ENCODE assay signal across 24 cellular contexts in genomic region chr5:73306741-73307275, GRCh38.
DNase-seq lines count a peak whose midpoint lies in the region; ATAC-seq and TF ChIP-seq lines count a peak whose summit lies in the region.
"Had no signal": no experiment of that assay in that cellular context is flagged by ENCODE, and none has a peak within 500 bp of the region (broad histone marks: within the 10 kb centered on the region; RNA-seq: fewer than 3 reads in every experiment).

No MANE protein-coding gene starts in this region.

- no peaks in the 10 kb centered on the region for H3K9me3 Mint-ChIP-seq in activated T-cell treated with anti-CD3 and anti-CD28 coated beads, Interleukin-2, amount 50 U/mL, for 24 hours
- H3K9me3 Mint-ChIP-seq: GM23338 had no signal

- no peak overlapping the region for H3K27ac ChIP-seq in aorta (ENCODE audit: low read depth in 1 of 2, low read length in 2 of 2)

- ATAC-seq in sciatic nerve (peak; percentile 2), aorta (ENCODE audit: low FRiP score) (no peak), GM19467 (IDR thresholded peaks at IDR 0.05; ENCODE audit: unreplicated experiment) (no peak)
- ATAC-seq: GM23338, Panc1, Right ventricle myocardium inferior had no signal

- intact Hi-C loops in sciatic nerve (cut with DNase I) = no loop called here
- intact Hi-C loops in aorta (cut with DNase I) = no loop called here

- no peaks in the 10 kb centered on the region for H3K36me3 Mint-ChIP-seq in activated T-cell treated with anti-CD3 and anti-CD28 coated beads, Interleukin-2, amount 50 U/mL, for 24 hours (ENCODE audit: low read depth)
- H3K36me3 Mint-ChIP-seq: CD4-positive, CD25-positive, alpha-beta regulatory T cell had no signal

- H3K4me3 ChIP-seq in choroid plexus epithelial cell (ENCODE audit: low read depth, low read length) (no peak overlapping the region), aorta (ENCODE audit: low read length in 2 of 2) (no peak overlapping the region)
- H3K4me3 ChIP-seq: GM23338, MG63 had no signal

- no peak overlapping the region for H3K4me3 Mint-ChIP-seq in activated T-cell treated with anti-CD3 and anti-CD28 coated beads, Interleukin-2, amount 50 U/mL, for 24 hours
- H3K4me3 Mint-ChIP-seq: CD4-positive, CD25-positive, alpha-beta regulatory T cell; GM23338; IgD-negative memory B cell had no signal

- H3K27me3 ChIP-seq in aorta (ENCODE audit: control insufficient read depth in 1 of 2, insufficient read depth in 2 of 2, low read length in 1 of 2) = no peaks in the 10 kb centered on the region
- H3K27me3 ChIP-seq: MG63 had no signal

- no peaks in the 10 kb centered on the region for H3K36me3 ChIP-seq in aorta (ENCODE audit: control insufficient read depth in 1 of 2, insufficient read depth in 2 of 2, low read length in 1 of 2)
- H3K36me3 ChIP-seq: MG63 had no signal

- TF ChIP-seq CTCF in choroid plexus epithelial cell (conservative IDR thresholded peaks at IDR 0.05; ENCODE audit: low read depth, low read length) = no peak

- no peaks in the 10 kb centered on the region for H3K4me1 ChIP-seq in aorta (ENCODE audit: control insufficient read depth in 1 of 2, insufficient read depth in 2 of 2, low read length in 2 of 2)

- peaks cover 91% of the 10 kb centered on the region for H3K27me3 Mint-ChIP-seq in activated T-cell treated with anti-CD3 and anti-CD28 coated beads, Interleukin-2, amount 50 U/mL, for 24 hours

- H3K9me3 ChIP-seq in aorta (ENCODE audit: control insufficient read depth, low read length) = no peaks in the 10 kb centered on the region
- H3K9me3 ChIP-seq: MG63 had no signal

- DNase-seq in GM03348 (ENCODE audit: low spot score) (peak; percentile 41), MV-4-11 (lab: John Stamatoyannopoulos, UW) (peak; percentile 73), choroid plexus epithelial cell (ENCODE audit: low read depth) (peak; percentile 34), sciatic nerve (ENCODE audit: low spot score) (no peak), aorta (no peak), AG08395 (ENCODE audit: low spot score) (no peak)
- no peak for DNase-seq in activated T-cell treated with anti-CD3 and anti-CD28 coated beads, Interleukin-2, amount 50 U/mL, for 24 hours
- DNase-seq: ACHN; CD4-positive, CD25-positive, alpha-beta regulatory T cell; COR-L47; DMS 273 treated with DMSO at 0.1 percent for 48 hours; HCEC 1CT; Karpas-422; MG63; NCI-H1105 treated with DMSO at 0.1 percent for 48 hours; NCI-H1694 treated with DMSO at 0.1 percent for 48 hours; NCI-H226; NCI-H526; SW 1271 had no signal

- H3K27ac Mint-ChIP-seq in activated T-cell treated with anti-CD3 and anti-CD28 coated beads, Interleukin-2, amount 50 U/mL, for 24 hours = no peak overlapping the region
- H3K27ac Mint-ChIP-seq: CD4-positive, CD25-positive, alpha-beta regulatory T cell; GM23338 had no signal

- H3K4me1 Mint-ChIP-seq in activated T-cell treated with anti-CD3 and anti-CD28 coated beads, Interleukin-2, amount 50 U/mL, for 24 hours (ENCODE audit: low read depth) = peaks cover 13% of the 10 kb centered on the region

- 89 to 96% methylated on average over 7 of the region's 7 CpGs for WGBS in aorta, 2 donors

Comparison
In these comparisons a context has a peak if more than half of its experiments do, and no peak if none do; other contexts are left out.
1. DNase-seq: peak in GM03348 (single experiment), MV-4-11 (single experiment) and choroid plexus epithelial cell (single experiment); none in sciatic nerve (single experiment), aorta (0 of 2), AG08395 (single experiment) and activated T-cell treated with anti-CD3 and anti-CD28 coated beads, Interleukin-2, amount 50 U/mL, for 24 hours (single experiment).